1 cellular context compared by ENCODE assay signal in the genomic region with DNA sequence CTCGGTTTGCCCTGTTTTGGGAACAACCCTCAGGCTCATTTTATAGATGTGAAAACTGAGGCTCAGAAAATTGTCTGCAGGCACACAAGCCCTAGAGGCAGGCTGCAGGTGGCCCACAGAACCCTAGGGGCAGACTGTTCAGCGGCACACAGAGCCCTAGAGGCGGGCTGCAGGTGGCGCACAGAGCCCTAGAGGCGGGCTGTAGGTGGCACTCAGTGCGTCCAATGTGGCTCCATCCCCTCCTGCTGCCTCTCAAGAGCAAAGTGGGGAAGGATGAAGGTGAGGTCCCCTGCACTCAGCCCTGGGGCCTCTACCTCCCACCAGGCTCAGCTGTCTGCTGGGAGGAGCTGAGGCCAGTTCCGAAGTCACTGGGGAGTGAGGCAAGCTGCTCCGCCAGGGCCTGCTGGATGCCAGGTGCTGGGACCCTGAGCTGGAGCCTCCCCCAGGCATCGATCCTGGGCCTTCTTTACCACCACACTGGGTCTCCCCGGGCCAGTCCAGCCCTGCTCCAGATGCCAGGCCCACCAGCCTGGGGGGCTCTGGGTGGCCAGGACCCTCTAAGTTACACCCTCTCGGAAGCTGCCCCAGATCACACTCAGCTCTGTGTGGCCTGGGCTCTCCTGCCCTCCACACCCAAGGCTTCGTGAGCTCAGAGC.
A peak's percentile ranks its signal among the peaks of the same experiment; 100 is the strongest.
TF ChIP-seq lines count a peak whose summit lies in the region.

No MANE protein-coding gene starts in this region.

TF ChIP-seq in H1, 55 proteins besides CTCF, POLR2A, EP300 and RAD21:
- TF ChIP-seq POLR2AphosphoS5 (IDR thresholded peaks at IDR 0.05; ENCODE audit: low read depth, low read length) (no peak), TAF7 (optimal IDR thresholded peaks at IDR 0.05; ENCODE audit: borderline replicate concordance, low read depth, low read length) (peak; percentile 42), YY1 (IDR thresholded peaks at IDR 0.05; ENCODE audit: low read depth, low read length) (0 out of 2 replicates have a peak, but pooled peaks have one; percentile 23), GABPA (IDR thresholded peaks at IDR 0.05; ENCODE audit: borderline replicate concordance, insufficient read depth, low read length) (0 out of 2 replicates have a peak, but pooled peaks have one; percentile 37)
